Comparison of ENCODE assay signal across 12 cellular contexts in the genomic region with DNA sequence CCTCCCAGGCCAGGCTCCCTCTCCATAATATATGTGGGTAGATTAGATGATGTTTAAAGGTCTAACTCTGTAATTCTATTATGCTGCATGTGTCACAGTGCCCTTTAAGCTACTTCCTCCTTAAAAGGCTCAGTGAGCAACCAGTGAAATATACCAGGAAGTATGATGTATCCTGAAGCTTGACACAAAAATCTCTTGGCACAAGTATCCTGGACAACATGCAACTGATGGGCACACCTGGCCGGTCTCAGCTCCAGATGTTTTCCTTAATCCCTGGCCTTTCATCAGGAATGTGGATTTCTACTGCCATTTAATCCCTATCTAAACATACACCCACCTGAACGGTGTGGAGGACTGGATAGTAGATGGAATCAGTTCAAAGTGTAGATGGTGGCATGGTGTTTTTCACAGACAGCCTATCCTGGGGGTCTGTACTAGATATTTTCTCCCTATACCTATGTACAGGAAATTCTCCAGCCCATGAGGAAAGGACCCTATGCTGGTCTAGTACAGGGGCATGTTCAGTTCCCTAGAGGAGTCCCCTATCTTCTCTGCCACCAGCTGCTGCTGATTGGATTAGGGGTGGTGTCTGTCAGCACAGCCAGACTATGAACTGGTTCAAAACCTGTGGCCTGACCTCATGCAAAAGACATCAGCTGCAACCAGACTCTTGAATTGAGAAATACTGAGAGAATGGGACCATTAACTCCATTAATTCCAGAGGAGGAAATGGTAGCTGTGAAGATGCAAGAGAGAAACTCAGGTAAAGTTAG. TPM values are rescaled to one million over a fixed set of nuclear protein-coding genes. Genes with fewer than 3 reads are reported as not detected.
A peak's percentile ranks its signal among the peaks of the same experiment; 100 is the strongest.
DNase-seq lines count a peak whose midpoint lies in the region; ATAC-seq, FAIRE-seq and TF ChIP-seq lines count a peak whose summit lies in the region.
"Had no signal": no experiment of that assay in that cellular context is flagged by ENCODE, and none has a peak within 500 bp of the region (broad histone marks: within the 10 kb centered on the region; RNA-seq: fewer than 3 reads in every experiment).

No MANE protein-coding gene starts in this region.

- intact Hi-C loops in left cardiac atrium (cut with DNase I) = no loop called here

- TF ChIP-seq CTCF in HL-60 (IDR thresholded peaks at IDR 0.05; ENCODE audit: insufficient read depth, low read length) (no peak), nephron progenitor cell (IDR thresholded peaks at IDR 0.05) (no peak)

- no peak for FAIRE-seq in H54 (lab: Jason Lieb, UNC)
- FAIRE-seq: islet of Langerhans had no signal

- no peak overlapping the region for H3K4me3 ChIP-seq in HL-60 (replicated peaks; ENCODE audit: insufficient read depth, low read length)
- H3K4me3 ChIP-seq: ovary had no signal

- peaks cover 5% of the 10 kb centered on the region for H3K27me3 Mint-ChIP-seq in nephron progenitor cell (ENCODE audit: low read depth, poor library complexity)

- peak overlapping the region; percentile 34; the same call in 1 of the 2 replicates for H3K27ac ChIP-seq in HL-60 (replicated peaks)
- H3K27ac ChIP-seq: ovary had no signal

- H3K4me1 Mint-ChIP-seq in nephron progenitor cell = peaks cover 36% of the 10 kb centered on the region

- no peaks in the 10 kb centered on the region for H3K27me3 ChIP-seq in HL-60 (ENCODE audit: insufficient read depth, poor library complexity, severe bottlenecking)
- H3K27me3 ChIP-seq: ovary had no signal

- TF ChIP-seq POLR2A in H54 (IDR thresholded peaks at IDR 0.05; ENCODE audit: low read depth, low read length) = no peak

- no peak overlapping the region for H3K4me3 Mint-ChIP-seq in nephron progenitor cell
- H3K4me3 Mint-ChIP-seq: endodermal cell; T-helper 1 cell treated with Interleukin-12 subunit alpha and Interleukin-12 subunit beta and Interleukin-4 antibody, amounts not matched to agents 30 μg/mL and 1 μg/mL, for 36 hours had no signal

- DNase-seq in HL-60 (ENCODE audit: low read depth in 1 of 2, low spot score in 1 of 2) = peak; percentile 20 to 45
- peak; percentile 84 for DNase-seq in OCI-M1 (lab: John Stamatoyannopoulos, UW)
- no peak for DNase-seq in nephron progenitor cell
- DNase-seq in H54 (ENCODE audit: insufficient read length, low spot score) = no peak
- DNase-seq in left cardiac atrium = no peak
- DNase-seq in activated gamma-delta T cell (lab: John Stamatoyannopoulos, UW) = no peak
- DNase-seq: endodermal cell, ovary had no signal

- H3K27ac Mint-ChIP-seq in nephron progenitor cell = peak overlapping the region; percentile 7
- H3K27ac Mint-ChIP-seq: endodermal cell; T-helper 1 cell treated with Interleukin-12 subunit alpha and Interleukin-12 subunit beta and Interleukin-4 antibody, amounts not matched to agents 30 μg/mL and 1 μg/mL, for 36 hours had no signal

- ATAC-seq in esophagus mucosa (peak; percentile 94), left cardiac atrium (no peak), HG02571 (IDR thresholded peaks at IDR 0.05; ENCODE audit: unreplicated experiment) (no peak)

- H3K9me3 Mint-ChIP-seq in nephron progenitor cell = peaks cover 8% of the 10 kb centered on the region
- H3K9me3 Mint-ChIP-seq: endodermal cell; T-helper 1 cell treated with Interleukin-12 subunit alpha and Interleukin-12 subunit beta and Interleukin-4 antibody, amounts not matched to agents 30 μg/mL and 1 μg/mL, for 36 hours had no signal

- no peaks in the 10 kb centered on the region for H3K36me3 Mint-ChIP-seq in nephron progenitor cell (ENCODE audit: low read depth)

RNA-seq across cellular contexts. Expression of a gene that starts 59.4 kb away (rescaled TPM):
- total RNA-seq in esophagus mucosa (27.3 TPM), left cardiac atrium (100 to 1,000 TPM in 1 of 2 donors, 10 to 100 TPM in 1; 51.3 to 121 TPM)

Comparison
In these comparisons a context has a peak if more than half of its experiments do, and no peak if none do; other contexts are left out.
1. DNase-seq: peak in HL-60 (2 of 2) and OCI-M1 (single experiment); none in nephron progenitor cell (single experiment), H54 (single experiment), left cardiac atrium (single experiment) and activated gamma-delta T cell (single experiment).